In genomic region chr7:131556912-131557457, GRCh38 we compare ENCODE assay signal across 8 cellular contexts. TPM values are rescaled to one million over a fixed set of nuclear protein-coding genes. Genes with fewer than 3 reads are reported as not detected.
DNase-seq lines count a peak whose midpoint lies in the region; ATAC-seq, FAIRE-seq and TF ChIP-seq lines count a peak whose summit lies in the region.

No MANE protein-coding gene starts in this region.

- H3K27me3 Mint-ChIP-seq in CD8-positive, alpha-beta T cell (ENCODE audit: low read depth) = peaks cover 47% of the 10 kb centered on the region
- H3K27me3 Mint-ChIP-seq in activated CD8-positive, alpha-beta T cell treated with anti-CD3 and anti-CD28 coated beads for 36 hours = peaks cover 47% of the 10 kb centered on the region

- in situ Hi-C loops in HepG2 (cut with HindIII; ENCODE audit: extremely low pct_ligation_motif_present, low pct_unique_long_range_greater_than_20kb) = no loop called here

- peak overlapping the region; percentile 73 for H3K4me2 ChIP-seq in HepG2 (ENCODE audit: low read depth, low read length)

- H3K4me1 Mint-ChIP-seq in CD8-positive, alpha-beta T cell (ENCODE audit: low read depth) = peaks cover 21% of the 10 kb centered on the region
- H3K4me1 Mint-ChIP-seq in activated CD8-positive, alpha-beta T cell treated with anti-CD3 and anti-CD28 coated beads for 36 hours (ENCODE audit: low read depth) = peaks cover 10% of the 10 kb centered on the region

- no peak overlapping the region for H2AFZ ChIP-seq in HepG2 (ENCODE audit: low read length)

- H3K9ac ChIP-seq in HepG2 (ENCODE audit: insufficient read depth, low read depth, low read length) = no peak overlapping the region

- TF ChIP-seq EP300 in HepG2 (IDR thresholded peaks at IDR 0.05; ENCODE audit: low read depth in 2 of 2, low read length in 2 of 2) (no peak), HepG2 (CRISPR knock-in tag; IDR thresholded peaks at IDR 0.05; ENCODE audit: borderline replicate concordance) (no peak), tibial nerve (IDR thresholded peaks at IDR 0.05) (no peak)

- DNase-seq in CD8-positive, alpha-beta T cell = no peak
- DNase-seq in activated CD8-positive, alpha-beta T cell treated with anti-CD3 and anti-CD28 coated beads for 36 hours = peak; percentile 7
- no peak for DNase-seq in HepG2 (ENCODE audit: low spot score)
- no peak for DNase-seq in tibial nerve (ENCODE audit: low spot score in 2 of 2)
- no peak for DNase-seq in D721Med (ENCODE audit: insufficient read length, low spot score)
- DNase-seq in NCI-H774 (lab: John Stamatoyannopoulos, UW) = no peak

- 9% methylated on average over 1 of the region's 23 CpGs for WGBS in HepG2 (ENCODE audit: low lambda C conversion rate)
- 3 to 4% methylated on average over 5 to 7 of the region's 23 CpGs for WGBS in tibial nerve, 2 donors

- CTCF ChIA-PET in CD8-positive, alpha-beta T cell (lab: Charles Lee) = interaction anchor here (1.3 kb wide), 1 partner anchor 8 kb away, joined by 3 read pairs; no protein-coding TSS in a partner anchor
- CTCF ChIA-PET in activated CD8-positive, alpha-beta T cell treated with anti-CD3 and anti-CD28 coated beads for 36 hours (lab: Charles Lee) = interaction anchor here (1.3 to 2.9 kb wide), 2 partner anchors 10 to 98 kb away, joined by 4 to 13 read pairs; no protein-coding TSS in a partner anchor
- CTCF ChIA-PET in HepG2 (lab: Yijun Ruan, JAX; ENCODE audit: low intra/inter-chr PET ratio, low total read pairs) = no interaction called here

- no TSS peak for BruUV-seq in HepG2 (replicated peaks; lab: Mats Ljungman, UMichigan)

- peak overlapping the region; percentile 79 for H3K4me3 Mint-ChIP-seq in CD8-positive, alpha-beta T cell
- H3K4me3 Mint-ChIP-seq in activated CD8-positive, alpha-beta T cell treated with anti-CD3 and anti-CD28 coated beads for 36 hours = peak overlapping the region; percentile 52

- H3K9me3 Mint-ChIP-seq in CD8-positive, alpha-beta T cell = no peaks in the 10 kb centered on the region
- H3K9me3 Mint-ChIP-seq in activated CD8-positive, alpha-beta T cell treated with anti-CD3 and anti-CD28 coated beads for 36 hours = no peaks in the 10 kb centered on the region

- no peaks in the 10 kb centered on the region for H3K36me3 Mint-ChIP-seq in CD8-positive, alpha-beta T cell
- no peaks in the 10 kb centered on the region for H3K36me3 Mint-ChIP-seq in activated CD8-positive, alpha-beta T cell treated with anti-CD3 and anti-CD28 coated beads for 36 hours (ENCODE audit: low read depth)

- H3K79me2 ChIP-seq in HepG2 (ENCODE audit: insufficient read depth, low read length) = no peaks in the 10 kb centered on the region

- no peaks in the 10 kb centered on the region for H3K9me3 ChIP-seq in CD8-positive, alpha-beta T cell (ENCODE audit: low read length)
- H3K9me3 ChIP-seq in HepG2 (ENCODE audit: low read length) = no peaks in the 10 kb centered on the region
- H3K9me3 ChIP-seq in tibial nerve = no peaks in the 10 kb centered on the region

- no peaks in the 10 kb centered on the region for H4K20me1 ChIP-seq in HepG2 (ENCODE audit: insufficient read depth, low read length)

- no peaks in the 10 kb centered on the region for H3K36me3 ChIP-seq in CD8-positive, alpha-beta T cell (ENCODE audit: insufficient read depth, low read length)
- H3K36me3 ChIP-seq in HepG2 (replicated peaks in 1 of 2; ENCODE audit: control insufficient read depth in 1 of 2, insufficient read depth in 2 of 2, low read length in 2 of 2) (no peaks in the 10 kb centered on the region), tibial nerve (no peaks in the 10 kb centered on the region)

- no peak for ATAC-seq in CD8-positive, alpha-beta T cell
- ATAC-seq in HG02840 (IDR thresholded peaks at IDR 0.05; ENCODE audit: low FRiP score, unreplicated experiment) = peak; percentile 5
- peak; percentile 15 for ATAC-seq in activated CD8-positive, alpha-beta T cell treated with anti-CD3 and anti-CD28 coated beads for 36 hours
- ATAC-seq in HepG2 = peak; percentile 10; the same call in 2 of the 3 replicates
- no peak for ATAC-seq in HG02623 (IDR thresholded peaks at IDR 0.05; ENCODE audit: unreplicated experiment)

- peaks cover 14% of the 10 kb centered on the region for H3K27me3 ChIP-seq in CD8-positive, alpha-beta T cell (ENCODE audit: insufficient read depth, low read length)
- H3K27me3 ChIP-seq in HepG2 (ENCODE audit: control insufficient read depth in 1 of 2, insufficient read depth in 2 of 2, low read length in 2 of 2) (peaks cover 9 to 62% of the 10 kb centered on the region in 2 experiments), tibial nerve (no peaks in the 10 kb centered on the region)

- FAIRE-seq in HepG2 (lab: Jason Lieb, UNC) (no peak), D721Med (lab: Jason Lieb, UNC) (no peak)

- no peak for TF ChIP-seq RAD21 in HepG2 (CRISPR knock-in tag; IDR thresholded peaks at IDR 0.05)

- no peak overlapping the region for H3K27ac ChIP-seq in CD8-positive, alpha-beta T cell (ENCODE audit: low read depth, low read length)
- H3K27ac ChIP-seq in HepG2 (ENCODE audit: extremely low read length, insufficient read depth, low read length) (no peak overlapping the region), tibial nerve (peak overlapping the region in 2 of 4 donors; percentile 25 to 78)

- intact Hi-C loops in CD8-positive, alpha-beta T cell (cut with DNase I, micrococcal nuclease) = no loop called here
- intact Hi-C loops in activated CD8-positive, alpha-beta T cell treated with anti-CD3 and anti-CD28 coated beads for 36 hours (cut with micrococcal nuclease) = no loop called here
- intact Hi-C loops in HepG2 (cut with micrococcal nuclease; ENCODE audit: unreplicated experiment) = no loop called here

- peaks cover 24% of the 10 kb centered on the region for H3K4me1 ChIP-seq in CD8-positive, alpha-beta T cell (ENCODE audit: insufficient read depth, low read length)
- H3K4me1 ChIP-seq in HepG2 (ENCODE audit: insufficient read depth, low read length) (peaks cover 13% of the 10 kb centered on the region), tibial nerve (peaks cover 0 to 34% (median 24%) of the 10 kb centered on the region in 4 donors)

- TF ChIP-seq CTCF in CD8-positive, alpha-beta T cell (IDR thresholded peaks at IDR 0.05) = no peak
- no peak for TF ChIP-seq CTCF in activated CD8-positive, alpha-beta T cell treated with anti-CD3 and anti-CD28 coated beads for 36 hours (IDR thresholded peaks at IDR 0.05)
- no peak for TF ChIP-seq CTCF in HepG2 (CRISPR knock-in tag; IDR thresholded peaks at IDR 0.05)
- no peak for TF ChIP-seq CTCF in tibial nerve (IDR thresholded peaks at IDR 0.05)
- TF ChIP-seq CTCF in D721Med (IDR thresholded peaks at IDR 0.05; ENCODE audit: insufficient read depth, missing control alignments) = no peak

- POLR2A ChIA-PET in CD8-positive, alpha-beta T cell (lab: Charles Lee) = no interaction called here
- POLR2A ChIA-PET in activated CD8-positive, alpha-beta T cell treated with anti-CD3 and anti-CD28 coated beads for 36 hours (lab: Charles Lee) = no interaction called here
- POLR2A ChIA-PET in HepG2 (lab: Yijun Ruan, JAX) = no interaction called here

- H3K27ac Mint-ChIP-seq in CD8-positive, alpha-beta T cell = no peak overlapping the region
- H3K27ac Mint-ChIP-seq in activated CD8-positive, alpha-beta T cell treated with anti-CD3 and anti-CD28 coated beads for 36 hours = no peak overlapping the region

- peak overlapping the region; percentile 52 for H3K4me3 ChIP-seq in CD8-positive, alpha-beta T cell (ENCODE audit: low read depth, low read length)
- H3K4me3 ChIP-seq in HepG2 (replicated peaks in 1 of 3; ENCODE audit: insufficient read depth in 1 of 3, low read depth in 2 of 3, low read length in 3 of 3) (peak overlapping the region; percentile 30 to 57 (median 33); a peak in 4 of 6 replicates), tibial nerve (peak overlapping the region; percentile 59 to 71 (median 66))

- no peak for TF ChIP-seq POLR2A in HepG2 (IDR thresholded peaks at IDR 0.05; ENCODE audit: insufficient read depth in 1 of 2, low read depth in 2 of 2, low read length in 2 of 2)
- TF ChIP-seq POLR2A in tibial nerve (IDR thresholded peaks at IDR 0.05) = no peak

TF ChIP-seq in HepG2, 621 proteins besides CTCF, POLR2A, EP300 and RAD21 (continues in another document):
- TF ChIP-seq ZNF788 (CRISPR knock-in tag; IDR thresholded peaks at IDR 0.05; ENCODE audit: borderline replicate concordance) = no peak

RNA-seq across cellular contexts. Expression of gene PODXL, which starts 0.6 kb away (rescaled TPM):
- total RNA-seq in CD8-positive, alpha-beta T cell = under 1 TPM; 0.35 to 0.86 TPM
- total RNA-seq in activated CD8-positive, alpha-beta T cell treated with anti-CD3 and anti-CD28 coated beads for 36 hours = under 1 TPM; 0.45 to 0.51 TPM
- total RNA-seq in HepG2 (2016; rRNA removed; fragmentation: Illumina TruSeq; extraction: Trizol) (0.22 and 0.24 TPM in 2 replicates), tibial nerve (10 to 100 TPM; 12.1 to 40.8 (median 34.3) TPM)
- 0.09 TPM in 1 of 2 replicates, not detected in the other for total RNA-seq in HepG2 (2016; cell fraction: cytosol; rRNA removed; fragmentation: Illumina TruSeq; extraction: Trizol; ENCODE audit: low read depth)
- 0.17 and 0.24 TPM in 2 replicates for total RNA-seq in HepG2 (2016; cell fraction: insoluble cytoplasmic fraction; rRNA removed; fragmentation: Illumina TruSeq; extraction: Trizol)
- 0.12 and 0.21 TPM in 2 replicates for total RNA-seq in HepG2 (2016; cell fraction: membrane; rRNA removed; fragmentation: Illumina TruSeq; extraction: Trizol)
- 0.47 and 1.1 TPM in 2 replicates for total RNA-seq in HepG2 (2016; cell fraction: nucleus; rRNA removed; fragmentation: Illumina TruSeq; extraction: Trizol)
- polyA plus RNA-seq in HepG2 (2011; rRNA removed) = 0.33 and 0.54 TPM in 2 replicates
- polyA plus RNA-seq in HepG2 (2011; cell fraction: cytosol; rRNA removed) = 0.18 and 0.35 TPM in 2 replicates
- 0.38 and 0.55 TPM in 2 replicates for polyA plus RNA-seq in HepG2 (2011; cell fraction: nucleus; rRNA removed)
- polyA plus RNA-seq in HepG2 (2012) = 0.19 and 0.63 TPM in 2 replicates
- polyA plus RNA-seq in HepG2 (2016; cell fraction: cytosol; fragmentation: Illumina TruSeq; extraction: Trizol; ENCODE audit: low read depth) = 0.01 and 0.31 TPM in 2 replicates
- 0.21 and 0.25 TPM in 2 replicates for polyA plus RNA-seq in HepG2 (2016; cell fraction: insoluble cytoplasmic fraction; fragmentation: Illumina TruSeq; extraction: Trizol; ENCODE audit: low read depth)
- 0.03 and 0.16 TPM in 2 replicates for polyA plus RNA-seq in HepG2 (2016; cell fraction: membrane; fragmentation: Illumina TruSeq; extraction: Trizol; ENCODE audit: low read depth)
- polyA plus RNA-seq in HepG2 (2016; cell fraction: nucleus; fragmentation: Illumina TruSeq; extraction: Trizol; ENCODE audit: insufficient read depth, low read depth) = 0.69 and 1.5 TPM in 2 replicates
- polyA minus RNA-seq in HepG2 (2011; rRNA and poly(A)+ RNA removed; ENCODE audit: low replicate concordance) = 0.50 and 160 TPM in 2 replicates
- polyA minus RNA-seq in HepG2 (2011; cell fraction: cytosol; rRNA and poly(A)+ RNA removed) = 1.5 and 2.1 TPM in 2 replicates
- 0.75 and 1.4 TPM in 2 replicates for polyA minus RNA-seq in HepG2 (2011; cell fraction: nucleus; rRNA and poly(A)+ RNA removed)

Comparison
In these comparisons a context has a peak if more than half of its experiments do, and no peak if none do; other contexts are left out.
1. ATAC-seq: peak in HG02840 (single experiment), activated CD8-positive, alpha-beta T cell treated with anti-CD3 and anti-CD28 coated beads for 36 hours (single experiment) and HepG2 (single experiment); none in CD8-positive, alpha-beta T cell (single experiment) and HG02623 (single experiment).
2. RNA of gene PODXL, which starts 0.6 kb away (total RNA-seq): 12.1 to 40.8 TPM in tibial nerve; 0.35 to 0.86 TPM in CD8-positive, alpha-beta T cell, 0.45 to 0.51 TPM in activated CD8-positive, alpha-beta T cell treated with anti-CD3 and anti-CD28 coated beads for 36 hours and 0.09 to 1.1 TPM in HepG2; every median in the first group is over 4 times any median in the second.
3. Peak in every context shown above with its lines, with median percentiles within 50 percentile points of each other: H3K4me3 ChIP-seq.